In the genomic region with DNA sequence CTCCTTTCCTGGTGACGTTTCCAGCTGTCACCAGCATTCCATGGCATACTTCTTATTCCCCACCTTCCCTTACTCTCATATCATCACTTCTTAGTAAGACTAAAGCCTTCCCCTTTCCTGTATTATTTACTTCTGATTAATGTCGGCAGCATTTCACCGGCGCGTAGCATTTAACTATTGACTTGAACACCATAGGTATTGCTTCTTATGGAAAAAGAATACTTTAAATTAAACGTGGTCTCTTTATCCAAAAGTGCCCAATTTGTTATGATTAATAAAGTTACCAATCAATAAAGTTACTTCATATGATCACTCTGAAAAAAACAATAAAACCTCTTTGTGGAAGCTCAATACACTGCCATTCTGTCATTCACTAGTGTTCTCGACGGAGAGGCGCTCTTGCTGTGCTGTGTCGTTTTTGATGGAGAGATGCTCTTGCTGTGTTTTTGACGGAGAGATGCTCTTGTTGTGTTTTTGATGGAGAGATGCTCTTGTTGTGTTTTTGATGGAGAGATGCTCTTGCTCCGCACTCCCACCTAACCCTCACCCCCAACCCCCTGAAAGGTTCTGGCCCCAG, we compare ENCODE assay signal across 8 cellular contexts.
DNase-seq lines count a peak whose midpoint lies in the region; ATAC-seq and TF ChIP-seq lines count a peak whose summit lies in the region.

No MANE protein-coding gene starts in this region.

- ATAC-seq in Panc1 = peak; percentile 18

- POLR2A ChIA-PET in Panc1 (lab: Charles Lee) = no interaction called here

- 77 to 84% methylated on average over 12 of the region's 12 CpGs for WGBS in lower leg skin, 2 donors

- CTCF ChIA-PET in Calu3 (lab: Charles Lee) = interaction anchor here (0.5 to 1.9 kb wide), 8 partner anchors 10 to 436 kb away, joined by 3 to 29 read pairs (median 3); no protein-coding TSS in a partner anchor
- CTCF ChIA-PET in Panc1 (lab: Charles Lee) = interaction anchor here (0.9 kb wide), 1 partner anchor 420 kb away, joined by 4 read pairs; no protein-coding TSS in a partner anchor

- H3K9me3 Mint-ChIP-seq in Calu3 (ENCODE audit: low read depth, unreplicated experiment) (peaks cover 4% of the 10 kb centered on the region), progenitor cell of endocrine pancreas (ENCODE audit: low read depth) (no peaks in the 10 kb centered on the region)

- TF ChIP-seq POLR2A in lower leg skin (IDR thresholded peaks at IDR 0.05) = no peak

- intact Hi-C loops in Calu3 (cut with micrococcal nuclease; ENCODE audit: unreplicated experiment) (loop anchor here (1.0 kb wide), 2 partner anchors 104 to 424 kb away; no protein-coding TSS in a partner anchor), Panc1 (cut with micrococcal nuclease; ENCODE audit: unreplicated experiment) (loop anchor here (5.0 kb wide), 2 partner anchors 104 to 424 kb away; no protein-coding TSS in a partner anchor), lower leg skin (cut with DNase I; ENCODE audit: low total_unique reads) (loop anchor here (5.0 to 10.0 kb wide), 2 partner anchors 149 to 424 kb away; no protein-coding TSS in a partner anchor)

- in situ Hi-C loops in Panc1 (cut with HindIII; ENCODE audit: low pct_unique_long_range_greater_than_20kb, low sequenced_read_pairs) = no loop called here

- H3K9me3 ChIP-seq in Panc1 (ENCODE audit: control insufficient read depth, insufficient read depth, low read depth, low read length) = no peaks in the 10 kb centered on the region

- BruUV-seq in Calu3 (replicated peaks; lab: Mats Ljungman, UMichigan) (no TSS peak), Panc1 (replicated peaks; lab: Mats Ljungman, UMichigan) (no TSS peak)

- TF ChIP-seq CTCF in Calu3 (IDR thresholded peaks at IDR 0.05; ENCODE audit: unreplicated experiment) = no peak
- TF ChIP-seq CTCF in Panc1 (IDR thresholded peaks at IDR 0.05) = no peak
- no peak for TF ChIP-seq CTCF in epithelial cell of esophagus (IDR thresholded peaks at IDR 0.05; ENCODE audit: insufficient read depth, low read depth, low read length, missing control alignments)
- no peak for TF ChIP-seq CTCF in progenitor cell of endocrine pancreas (IDR thresholded peaks at IDR 0.05; ENCODE audit: unreplicated experiment)
- TF ChIP-seq CTCF in lower leg skin (IDR thresholded peaks at IDR 0.05) = no peak

- no peaks in the 10 kb centered on the region for H3K27me3 ChIP-seq in Panc1 (ENCODE audit: control insufficient read depth, insufficient read depth, low read length)

- H3K4me3 Mint-ChIP-seq in Calu3 (ENCODE audit: low read depth, unreplicated experiment) (peak overlapping the region; percentile 63), progenitor cell of endocrine pancreas (ENCODE audit: low read depth) (peak overlapping the region; percentile 27)

- H3K4me1 Mint-ChIP-seq in Calu3 (ENCODE audit: low read depth, unreplicated experiment) (peaks cover 39% of the 10 kb centered on the region), progenitor cell of endocrine pancreas (ENCODE audit: low read depth) (peaks cover 19% of the 10 kb centered on the region)

- H3K27ac ChIP-seq in Panc1 (ENCODE audit: low read length) = peak overlapping the region; percentile 100

- H3K4me3 ChIP-seq in Panc1 (ENCODE audit: low read depth in 2 of 2, low read length in 2 of 2) (peak overlapping the region in 1 of 2 experiments; percentile 39; a peak in 2 of 4 replicates), epithelial cell of esophagus (ENCODE audit: low read length) (peak overlapping the region; percentile 21), lower leg skin (ENCODE audit: low read depth, poor library complexity, severe bottlenecking) (no peak overlapping the region)

- H3K27me3 Mint-ChIP-seq in Calu3 (ENCODE audit: unreplicated experiment) (no peaks in the 10 kb centered on the region), progenitor cell of endocrine pancreas (peaks cover 11% of the 10 kb centered on the region)

- H3K36me3 Mint-ChIP-seq in Calu3 (ENCODE audit: insufficient read depth, unreplicated experiment) (peaks cover 6% of the 10 kb centered on the region), progenitor cell of endocrine pancreas (ENCODE audit: insufficient read depth) (peaks cover 2% of the 10 kb centered on the region)

- DNase-seq in Calu3 (no peak), Panc1 (ENCODE audit: low read depth, low spot score) (no peak), epithelial cell of esophagus (ENCODE audit: low read depth) (no peak), progenitor cell of endocrine pancreas (ENCODE audit: low spot score, unreplicated experiment) (no peak), NCI-H774 (lab: John Stamatoyannopoulos, UW) (no peak), lower leg skin (ENCODE audit: low spot score in 2 of 2) (no peak)
- no peak for DNase-seq in activated CD4-positive, CD25-positive, alpha-beta regulatory T cell (lab: John Stamatoyannopoulos, UW)
- DNase-seq in stimulated activated CD4-positive, alpha-beta T cell treated with anti-CD3 and anti-CD28 coated beads, Interleukin-1b, Interleukin-23, amount 100 ng/mL, for 48 hours = no peak

- H3K4me1 ChIP-seq in Panc1 (ENCODE audit: control insufficient read depth, insufficient read depth, low read length) = peaks cover 58% of the 10 kb centered on the region

- H3K27ac Mint-ChIP-seq in Calu3 (ENCODE audit: unreplicated experiment) = peak overlapping the region; percentile 33
- H3K27ac Mint-ChIP-seq in progenitor cell of endocrine pancreas = no peak overlapping the region

- no peaks in the 10 kb centered on the region for H3K36me3 ChIP-seq in Panc1 (ENCODE audit: control insufficient read depth, insufficient read depth, low read length)
